13 cellular contexts compared by ENCODE assay signal in the genomic region with DNA sequence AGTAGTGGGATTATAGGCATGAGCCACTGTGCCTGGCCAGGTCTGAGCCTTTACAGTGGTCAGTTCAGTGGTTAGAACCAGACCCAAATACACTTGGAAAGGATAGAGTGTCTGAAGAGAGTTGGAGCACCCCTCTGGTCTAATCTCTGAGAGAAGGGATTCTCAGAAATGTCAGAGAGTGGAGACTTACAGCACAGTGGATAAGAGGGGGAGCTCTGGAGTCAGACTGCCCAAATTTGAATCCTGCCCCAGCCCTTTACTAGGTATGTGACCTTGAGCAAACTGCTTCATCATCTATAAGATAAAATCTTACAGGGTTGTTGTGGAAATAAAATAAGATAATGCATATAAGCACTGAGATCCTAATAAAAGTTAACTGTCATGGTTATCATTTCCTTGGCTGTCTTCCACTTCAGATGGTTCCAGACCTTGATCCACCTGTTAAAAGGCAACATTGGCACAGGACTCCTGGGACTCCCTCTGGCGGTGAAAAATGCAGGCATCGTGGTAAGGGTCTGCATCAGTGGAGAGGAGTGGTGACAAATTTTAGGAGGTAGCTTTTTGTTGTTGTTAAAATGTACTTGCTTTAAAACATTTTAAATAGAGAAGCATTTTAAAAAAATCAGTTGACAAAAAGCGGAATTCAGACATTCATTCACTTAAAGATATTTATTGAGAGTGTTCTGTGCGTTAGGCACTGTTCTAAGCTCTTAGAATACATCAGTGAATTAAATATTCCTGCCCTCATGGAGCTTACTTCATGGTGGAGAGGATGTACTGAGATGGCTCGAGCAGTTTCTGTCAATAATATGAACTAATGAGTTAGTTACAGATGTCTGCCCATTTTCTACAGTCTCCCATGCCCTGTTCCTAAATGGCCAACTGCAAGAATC. TPM values are rescaled to one million over a fixed set of nuclear protein-coding genes. Genes with fewer than 3 reads are reported as not detected.
DNase-seq lines count a peak whose midpoint lies in the region; ATAC-seq, FAIRE-seq and TF ChIP-seq lines count a peak whose summit lies in the region.
"Had no signal": no experiment of that assay in that cellular context is flagged by ENCODE, and none has a peak within 500 bp of the region (broad histone marks: within the 10 kb centered on the region; RNA-seq: fewer than 3 reads in every experiment).

No MANE protein-coding gene starts in this region.

- no peaks in the 10 kb centered on the region for H3K9me1 ChIP-seq in K562 (ENCODE audit: control insufficient read depth, insufficient read depth, low read length)

- RAD21 ChIA-PET in HCT116 (lab: Charles Lee; ENCODE audit: low non-redundant PET in 1 of 2, low total read pairs in 2 of 2, uncharacterized antibody in 2 of 2, unreplicated experiment in 2 of 2) = no interaction called here

- BruUV-seq in HCT116 (replicated peaks; lab: Mats Ljungman, UMichigan) (no TSS peak), K562 (replicated peaks; lab: Mats Ljungman, UMichigan) (no TSS peak)

- H3K4me1 ChIP-seq in HCT116 (ENCODE audit: control insufficient read depth in 1 of 2, insufficient read depth in 2 of 2, low read length in 2 of 2) (no peaks in the 10 kb centered on the region), K562 (replicated peaks in 1 of 2; ENCODE audit: control insufficient read depth in 2 of 2, insufficient read depth in 2 of 2, low read length in 2 of 2) (peaks cover 3 to 9% of the 10 kb centered on the region in 2 experiments; a peak in 3 of 5 replicates)

- intact Hi-C loops in HCT116 (cut with micrococcal nuclease) = no loop called here
- intact Hi-C loops in K562 (cut with micrococcal nuclease) = no loop called here
- intact Hi-C loops in lower leg skin (cut with DNase I; ENCODE audit: low total_unique reads) = no loop called here

- H3K9me3 ChIP-seq in HCT116 (ENCODE audit: control insufficient read depth in 1 of 2, insufficient read depth in 1 of 2, low read depth in 1 of 2, low read length in 2 of 2) (no peaks in the 10 kb centered on the region), K562 (replicated peaks; ENCODE audit: control insufficient read depth, insufficient read depth, low read depth, low read length) (peaks cover 16% of the 10 kb centered on the region)
- H3K9me3 ChIP-seq: MG63 had no signal

- TF ChIP-seq POLR2A in HCT116 (IDR thresholded peaks at IDR 0.05; ENCODE audit: borderline replicate concordance, extremely low read depth, insufficient read depth, insufficient read length) (no peak), K562 (conservative IDR thresholded peaks at IDR 0.05) (no peak), lower leg skin (IDR thresholded peaks at IDR 0.05) (no peak)

- H3K79me2 ChIP-seq in HCT116 (ENCODE audit: insufficient read depth, low read length) (no peaks in the 10 kb centered on the region), K562 (ENCODE audit: control insufficient read depth, insufficient read depth, low read length) (no peaks in the 10 kb centered on the region)

- TF ChIP-seq EP300 in K562 (IDR thresholded peaks at IDR 0.05; ENCODE audit: low read length) = no peak

- H4K20me1 ChIP-seq in HCT116 (ENCODE audit: insufficient read depth) = no peaks in the 10 kb centered on the region
- no peaks in the 10 kb centered on the region for H4K20me1 ChIP-seq in K562 (replicated peaks; ENCODE audit: control insufficient read depth, insufficient read depth, low read length)

- H2AFZ ChIP-seq in HCT116 (ENCODE audit: low read depth, low read length, poor library complexity, severe bottlenecking) (no peak overlapping the region), K562 (ENCODE audit: low read depth, low read length) (no peak overlapping the region)

- in situ Hi-C loops in K562 (cut with MboI) = no loop called here

- H3K36me3 ChIP-seq in HCT116 (ENCODE audit: control insufficient read depth in 1 of 2, insufficient read depth in 2 of 2, low read length in 2 of 2) (peaks cover 2 to 6% of the 10 kb centered on the region in 2 experiments; a peak in 2 of 4 replicates), K562 (ENCODE audit: control insufficient read depth, insufficient read depth, low read length) (peaks cover 38% of the 10 kb centered on the region)

- H3K4me2 ChIP-seq in HCT116 (ENCODE audit: low read length) (no peak overlapping the region), K562 (ENCODE audit: insufficient read depth, low read length) (no peak overlapping the region)

- CTCF ChIA-PET in AG04449 (lab: Yijun Ruan, JAX) (interaction anchor here (1.2 to 7.0 kb wide), 4 partner anchors 8 to 17 kb away, joined by 3 to 97 read pairs (median 6); a partner anchor contains a TSS), HCT116 (lab: Charles Lee) (interaction anchor here (1.0 kb wide), 1 partner anchor 16 kb away, joined by 3 read pairs; a partner anchor contains a TSS), K562 (lab: Yijun Ruan, JAX; ENCODE audit: low intra/inter-chr PET ratio) (no interaction called here)

- no peaks in the 10 kb centered on the region for H3K9me2 ChIP-seq in HCT116 (ENCODE audit: insufficient read depth)

- POLR2A ChIA-PET in AG04449 (lab: Yijun Ruan, JAX) = no interaction called here
- POLR2A ChIA-PET in HCT116 (lab: Charles Lee) = no interaction called here
- POLR2A ChIA-PET in K562 (lab: Yijun Ruan, JAX) = no interaction called here

- WGBS in K562 (ENCODE audit: insufficient coverage, low coverage, missing lambda C conversion rate) = 80% methylated on average over 5 of the region's 5 CpGs
- 59 to 66% methylated on average over 5 of the region's 5 CpGs for WGBS in lower leg skin, 2 donors

- FAIRE-seq in K562 (lab: Jason Lieb, UNC) = no peak

- no peak for DNase-seq in AG04449 (ENCODE audit: low read depth, low spot score)
- no peak for DNase-seq in HCT116 (ENCODE audit: low read depth, low spot score)
- DNase-seq in K562 (ENCODE audit: extremely low read depth in 1 of 4, low spot score in 3 of 4) = no peak
- no peak for DNase-seq in left lobe of liver (ENCODE audit: low spot score)
- DNase-seq in lower leg skin (ENCODE audit: low spot score in 2 of 2) = no peak
- no peak for DNase-seq in stimulated activated naive CD4-positive, alpha-beta T cell (lab: John Stamatoyannopoulos, UW)
- no peak for DNase-seq in activated CD8-positive, alpha-beta memory T cell treated with anti-CD3 and anti-CD28 coated beads for 24 hours
- DNase-seq: CD8-positive, alpha-beta memory T cell; hypothalamus; MG63; NCI-H446 treated with DMSO at 0.1 percent for 48 hours had no signal

- H3K4me3 ChIP-seq in AG04449 (ENCODE audit: low read depth, low read length) = no peak overlapping the region
- no peak overlapping the region for H3K4me3 ChIP-seq in HCT116 (replicated peaks in 1 of 2; ENCODE audit: low read depth in 1 of 2, low read length in 2 of 2)
- no peak overlapping the region for H3K4me3 ChIP-seq in K562
- H3K4me3 ChIP-seq in lower leg skin (ENCODE audit: low read depth, poor library complexity, severe bottlenecking) = no peak overlapping the region
- H3K4me3 ChIP-seq: MG63 had no signal

- H3K27me3 ChIP-seq in HCT116 (ENCODE audit: insufficient read depth, low read length) (no peaks in the 10 kb centered on the region), K562 (ENCODE audit: control insufficient read depth in 2 of 2, insufficient read depth in 2 of 2, low read length in 2 of 2) (no peaks in the 10 kb centered on the region)
- H3K27me3 ChIP-seq: MG63 had no signal

- H3K9ac ChIP-seq in HCT116 (ENCODE audit: low read length) (no peak overlapping the region), K562 (ENCODE audit: insufficient read depth in 1 of 2, low read depth in 2 of 2, low read length in 2 of 2) (no peak overlapping the region)

- no peak for TF ChIP-seq RAD21 in HCT116 (IDR thresholded peaks at IDR 0.05; ENCODE audit: low read depth)
- no peak for TF ChIP-seq RAD21 in K562 (CRISPR knock-in tag; conservative IDR thresholded peaks at IDR 0.05 in 1 of 2, IDR thresholded peaks at IDR 0.05 in 1 of 2)

- no peak overlapping the region for H3K27ac ChIP-seq in HCT116 (ENCODE audit: low read depth, low read length)
- no peak overlapping the region; the same call in 2 of the 3 replicates for H3K27ac ChIP-seq in K562 (ENCODE audit: extremely low read depth, low read depth, low read length)

- ATAC-seq in HCT116 = no peak
- ATAC-seq in K562 = no peak
- ATAC-seq in left lobe of liver = peak; percentile 51
- no peak for ATAC-seq in GM21526 (IDR thresholded peaks at IDR 0.05; ENCODE audit: low FRiP score, unreplicated experiment)
- ATAC-seq: naive thymus-derived CD4-positive, alpha-beta T cell had no signal

- peak; percentile 14 for TF ChIP-seq CTCF in AG04449 (IDR thresholded peaks at IDR 0.05; ENCODE audit: insufficient read depth, low read length, missing control alignments)
- TF ChIP-seq CTCF in HCT116 (IDR thresholded peaks at IDR 0.05 in 2 of 3, conservative IDR thresholded peaks at IDR 0.05 in 1 of 3; ENCODE audit: borderline replicate concordance in 1 of 3, insufficient read depth in 1 of 3, low read depth in 2 of 3, low read length in 2 of 3) = peak; percentile 9 to 24 (median 19); a peak in 2 of 6 replicates
- TF ChIP-seq CTCF in K562 (IDR thresholded peaks at IDR 0.05 in 2 of 3, conservative IDR thresholded peaks at IDR 0.05 in 1 of 3; ENCODE audit: insufficient read depth in 2 of 3, low read depth in 1 of 3, low read length in 3 of 3) = no peak
- TF ChIP-seq CTCF in lower leg skin (IDR thresholded peaks at IDR 0.05) = no peak

TF ChIP-seq in HCT116, 20 proteins besides CTCF, POLR2A, EP300 and RAD21 (continues in another document):
- no peak for TF ChIP-seq EGR1 (IDR thresholded peaks at IDR 0.05; ENCODE audit: low read depth)

RNA-seq across cellular contexts. Expression of a gene that starts 16.0 kb away (rescaled TPM):
- total RNA-seq in HCT116 (2021; ENCODE audit: unreplicated experiment) (7.4 TPM), K562 (2014; rRNA removed) (2.7 and 4.1 TPM in 2 replicates), K562 (2014; rRNA removed; fragmentation: Illumina TruSeq; extraction: Trizol) (4.6 and 4.9 TPM in 2 replicates), K562 (2015; rRNA removed; fragmentation: Illumina TruSeq; extraction: Trizol) (3.6 and 4.1 TPM in 2 replicates), K562 (2021) (7.4 and 8.4 TPM in 2 replicates), left lobe of liver (3.2 TPM), lower leg skin (1 to 10 TPM; 4.8 to 7.0 (median 6.5) TPM)
- polyA plus RNA-seq in HCT116 (2012) = 2.5 and 2.8 TPM in 2 replicates
- 34.6 and 51.2 TPM in 2 replicates for total RNA-seq in K562 (2011; cell fraction: chromatin; rRNA removed; ENCODE audit: low replicate concordance)
- 21.8 and 27.4 TPM in 2 replicates for total RNA-seq in K562 (2011; cell fraction: nucleolus; rRNA removed)
- total RNA-seq in K562 (2011; cell fraction: nucleoplasm; rRNA removed) = 30.0 and 38.0 TPM in 2 replicates
- polyA plus RNA-seq in K562 (2011; rRNA removed) (8.4 and 12.2 TPM in 2 replicates), K562 (2014; fragmentation: Illumina TruSeq; extraction: Trizol) (6.8 and 7.2 TPM in 2 replicates), K562 (2014; fragmentation: Nextera tagmentation; extraction: Ambion mirVana) (1 to 10 TPM; 1.6 to 1.7 TPM), K562 (2014; rRNA removed) (5.6 and 5.9 TPM in 2 replicates)
- 8.6 and 11.0 TPM in 2 replicates for polyA plus RNA-seq in K562 (2011; cell fraction: cytosol; rRNA removed)
- polyA plus RNA-seq in K562 (2011; cell fraction: nucleus; rRNA removed) = 27.5 and 44.6 TPM in 2 replicates
- 4.7 and 5.3 TPM in 2 replicates for polyA plus RNA-seq in K562 (2012)
- polyA minus RNA-seq in K562 (2011; rRNA and poly(A)+ RNA removed) = 11.6 and 12.0 TPM in 2 replicates
- polyA minus RNA-seq in K562 (2011; cell fraction: cytosol; rRNA and poly(A)+ RNA removed) = 9.7 and 11.0 TPM in 2 replicates
- 14.5 and 18.9 TPM in 2 replicates for polyA minus RNA-seq in K562 (2011; cell fraction: nucleus; rRNA and poly(A)+ RNA removed)

Comparison
In these comparisons a context has a peak if more than half of its experiments do, and no peak if none do; other contexts are left out.
1. CTCF ChIP-seq: peak in AG04449 (single experiment) and HCT116 (3 of 3); none in K562 (0 of 3) and lower leg skin (0 of 3).